In the genomic region with DNA sequence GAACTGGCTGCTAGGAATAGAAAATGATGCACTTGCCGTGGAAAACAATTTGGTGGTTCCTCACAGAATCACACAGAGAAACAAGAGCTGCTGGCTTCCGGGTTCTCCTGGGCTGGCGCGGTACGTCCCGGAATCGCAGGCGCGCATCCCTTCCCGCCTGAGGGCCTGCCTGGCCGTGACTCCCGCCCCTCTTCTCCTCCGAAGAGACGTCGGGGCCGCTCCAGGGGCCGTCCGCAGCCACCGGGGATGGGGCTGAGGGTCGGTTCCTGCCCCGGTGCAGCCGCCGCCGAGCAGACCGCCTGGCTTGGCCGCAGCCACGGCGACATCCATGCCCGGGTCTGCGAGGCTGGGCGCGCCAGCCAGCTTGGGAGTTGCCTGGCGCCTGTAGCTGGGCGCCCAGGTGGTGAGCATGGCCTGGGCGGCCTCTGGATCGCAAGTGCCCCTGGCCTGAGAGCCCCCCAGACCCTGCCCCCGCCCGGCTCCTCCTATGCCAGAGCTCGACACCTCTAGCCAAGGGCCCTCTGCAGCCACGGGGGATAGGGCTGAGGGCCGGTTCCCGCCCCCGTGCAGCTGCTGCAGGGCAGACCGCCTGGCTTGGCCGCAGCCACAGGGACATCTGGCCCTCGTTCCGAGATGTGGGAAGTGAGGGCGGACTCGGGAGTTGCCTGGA, we compare ENCODE assay signal across 8 cellular contexts.
A peak's percentile ranks its signal among the peaks of the same experiment; 100 is the strongest.
DNase-seq lines count a peak whose midpoint lies in the region; ATAC-seq and TF ChIP-seq lines count a peak whose summit lies in the region.
"Not testable (repeated sequence)": the region's sequence is repeated elsewhere in the genome, so short reads cannot be mapped to it uniquely, and the experiment has no call there.

No MANE protein-coding gene starts in this region.

- H3K4me3 ChIP-seq in GM06990 (replicated peaks; ENCODE audit: low read depth, low read length) (peak overlapping the region; percentile 48), WI38 (ENCODE audit: low read depth, low read length) (peak overlapping the region; percentile 14; the same call in 1 of the 2 replicates), astrocyte of the spinal cord (ENCODE audit: low read depth, low read length) (peak overlapping the region; percentile 26), heart left ventricle (peak overlapping the region; percentile 14 to 59 (median 36)), neutrophil (ENCODE audit: low read depth in 1 of 2, low read length in 1 of 2) (peak overlapping the region; percentile 37 to 61), stomach (peak overlapping the region; percentile 32 to 55 (median 50))

- peak; percentile 34 for ATAC-seq in GM21576 (IDR thresholded peaks at IDR 0.05; ENCODE audit: unreplicated experiment)
- peak; percentile 23 for ATAC-seq in HG03442 (IDR thresholded peaks at IDR 0.05; ENCODE audit: unreplicated experiment)
- ATAC-seq in heart left ventricle = peak in 1 of 4 donors; percentile 18

- DNase-seq in GM06990 (ENCODE audit: extremely low read depth, insufficient read length) = peak; percentile 52
- not testable (repeated sequence) for DNase-seq in astrocyte of the spinal cord (ENCODE audit: low read depth, low spot score); stomach
- DNase-seq in heart left ventricle = peak in 3 of 5 donors; percentile 41 to 61 (median 48)

- not testable (repeated sequence) for TF ChIP-seq CTCF in GM06990 (IDR thresholded peaks at IDR 0.05; ENCODE audit: insufficient read depth, low read length, poor library complexity, severe bottlenecking); WI38 (IDR thresholded peaks at IDR 0.05; ENCODE audit: low read depth, low read length); astrocyte of the spinal cord (IDR thresholded peaks at IDR 0.05; ENCODE audit: low read depth, low read length); heart left ventricle (IDR thresholded peaks at IDR 0.05); neutrophil (IDR thresholded peaks at IDR 0.05); stomach (IDR thresholded peaks at IDR 0.05)

- H3K27ac ChIP-seq in heart left ventricle (peak overlapping the region in 2 of 12 donors; percentile 70 to 74), stomach (peak overlapping the region in 2 of 5 donors; percentile 23 to 38)
- H3K27ac ChIP-seq in neutrophil = not testable (repeated sequence)

- intact Hi-C loops in heart left ventricle (cut with DNase I); stomach (cut with DNase I; ENCODE audit: low total_unique reads): not testable (repeated sequence)

- WGBS in heart left ventricle, 4 donors = 5 to 35% (median 22%) methylated on average over 10 to 34 of the region's 49 CpGs
- WGBS in stomach, 5 donors = 10 to 33% (median 17%) methylated on average over 11 to 34 of the region's 49 CpGs

- not testable (repeated sequence) for H3K36me3 ChIP-seq in GM06990 (ENCODE audit: control insufficient read depth, insufficient read depth, low read length); heart left ventricle; neutrophil; stomach

- in situ Hi-C loops in astrocyte of the spinal cord (cut with HindIII; ENCODE audit: low sequenced_read_pairs) = not testable (repeated sequence)

- H3K9me3 ChIP-seq in heart left ventricle, neutrophil, stomach: not testable (repeated sequence)

- H3K27me3 ChIP-seq in GM06990 (replicated peaks; ENCODE audit: control insufficient read depth, insufficient read depth, low read length) = not testable (repeated sequence)
- H3K27me3 ChIP-seq in heart left ventricle = peaks cover 6 to 23% (median 11%) of the 10 kb centered on the region in 9 donors
- H3K27me3 ChIP-seq in neutrophil = peaks cover 51% of the 10 kb centered on the region
- peaks cover 0 to 24% (median 11%) of the 10 kb centered on the region in 3 donors for H3K27me3 ChIP-seq in stomach

- not testable (repeated sequence) for H3K4me1 ChIP-seq in heart left ventricle; neutrophil (ENCODE audit: control insufficient read depth in 1 of 2, insufficient read depth in 1 of 2, low read depth in 1 of 2, low read length in 1 of 2)
- peaks cover 0 to 11% (median 6%) of the 10 kb centered on the region in 4 donors for H3K4me1 ChIP-seq in stomach

- not testable (repeated sequence) for TF ChIP-seq POLR2A in heart left ventricle (IDR thresholded peaks at IDR 0.05); stomach (IDR thresholded peaks at IDR 0.05)

- not testable (repeated sequence) for TF ChIP-seq EP300 in stomach (IDR thresholded peaks at IDR 0.05)
